In genomic region chr4:145865274-145865941, GRCh38 we compare ENCODE assay signal across 2 cellular contexts.
TF ChIP-seq lines count a peak whose summit lies in the region.

No MANE protein-coding gene starts in this region.

TF ChIP-seq in SK-N-SH treated with all-trans-retinoic acid at 6 μM for 48 hours, 23 proteins besides CTCF, POLR2A, EP300 and RAD21 (continued from another document):
- TF ChIP-seq TSHZ2 (CRISPR knock-in tag; IDR thresholded peaks at IDR 0.05) (no peak), CREB5 (CRISPR knock-in tag; IDR thresholded peaks at IDR 0.05; ENCODE audit: low read depth) (no peak), PATZ1 (CRISPR knock-in tag; IDR thresholded peaks at IDR 0.05; ENCODE audit: borderline replicate concordance) (no peak), ESRRG (CRISPR knock-in tag; IDR thresholded peaks at IDR 0.05) (no peak), RARB (CRISPR knock-in tag; IDR thresholded peaks at IDR 0.05) (no peak), BACH2 (CRISPR knock-in tag; IDR thresholded peaks at IDR 0.05; ENCODE audit: borderline replicate concordance) (no peak), ARNTL (CRISPR knock-in tag; IDR thresholded peaks at IDR 0.05; ENCODE audit: borderline replicate concordance, low read depth) (no peak), ZFP3 (CRISPR knock-in tag; IDR thresholded peaks at IDR 0.05) (no peak)

TF ChIP-seq in SK-N-SH, 30 proteins besides CTCF, POLR2A, EP300 and RAD21 (continued from another document):
- TF ChIP-seq, protein P1, sequence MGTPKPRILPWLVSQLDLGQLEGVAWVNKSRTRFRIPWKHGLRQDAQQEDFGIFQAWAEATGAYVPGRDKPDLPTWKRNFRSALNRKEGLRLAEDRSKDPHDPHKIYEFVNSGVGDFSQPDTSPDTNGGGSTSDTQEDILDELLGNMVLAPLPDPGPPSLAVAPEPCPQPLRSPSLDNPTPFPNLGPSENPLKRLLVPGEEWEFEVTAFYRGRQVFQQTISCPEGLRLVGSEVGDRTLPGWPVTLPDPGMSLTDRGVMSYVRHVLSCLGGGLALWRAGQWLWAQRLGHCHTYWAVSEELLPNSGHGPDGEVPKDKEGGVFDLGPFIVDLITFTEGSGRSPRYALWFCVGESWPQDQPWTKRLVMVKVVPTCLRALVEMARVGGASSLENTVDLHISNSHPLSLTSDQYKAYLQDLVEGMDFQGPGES (IDR thresholded peaks at IDR 0.05; ENCODE audit: low read depth, low read length), result no peak
- TF ChIP-seq TCF12 (IDR thresholded peaks at IDR 0.05) (no peak), TEAD4 (IDR thresholded peaks at IDR 0.05; ENCODE audit: borderline replicate concordance, insufficient read depth) (no peak), TAF1 (IDR thresholded peaks at IDR 0.05; ENCODE audit: borderline replicate concordance, low read depth, low read length) (no peak), USF2 (IDR thresholded peaks at IDR 0.05; ENCODE audit: borderline replicate concordance, low read depth, low read length) (no peak), YY1 (IDR thresholded peaks at IDR 0.05; ENCODE audit: low read depth) (no peak), EZH2phosphoT487 (IDR thresholded peaks at IDR 0.05; ENCODE audit: borderline replicate concordance, low read depth) (no peak), RCOR1 (IDR thresholded peaks at IDR 0.05; ENCODE audit: low read length) (no peak)
